ENCODE assay signal across 31 cellular contexts in genomic region chr4:70624226-70624793, GRCh38. TPM values are rescaled to one million over a fixed set of nuclear protein-coding genes. Genes with fewer than 3 reads are reported as not detected.
DNase-seq lines count a peak whose midpoint lies in the region; ATAC-seq, FAIRE-seq and TF ChIP-seq lines count a peak whose summit lies in the region.
"Had no signal": no experiment of that assay in that cellular context is flagged by ENCODE, and none has a peak within 500 bp of the region (broad histone marks: within the 10 kb centered on the region; RNA-seq: fewer than 3 reads in every experiment).

No MANE protein-coding gene starts in this region.

- H3K4me1 ChIP-seq in left lung, result no peaks in the 10 kb centered on the region
- H3K4me1 ChIP-seq: colonic mucosa, esophagus muscularis mucosa, right lobe of liver, transverse colon had no signal

- no peaks in the 10 kb centered on the region for H3K36me3 ChIP-seq in left lung
- H3K36me3 ChIP-seq: colonic mucosa, esophagus muscularis mucosa, right lobe of liver, transverse colon had no signal

- in situ Hi-C loops in Caki2 (cut with HindIII; ENCODE audit: low pct_unique_long_range_greater_than_20kb, low sequenced_read_pairs), result no loop called here

- peak; percentile 73 for ATAC-seq in activated CD8-positive, alpha-beta T cell treated with anti-CD3 and anti-CD28 coated beads, Interleukin-2, amount 10 ng/mL, durations not matched to agents 7 days and 5 days
- ATAC-seq in left lung (peak; percentile 34), GM18502 (IDR thresholded peaks at IDR 0.05; ENCODE audit: poor library complexity, unreplicated experiment) (no peak)
- ATAC-seq in stimulated activated naive B cell treated with anti-CD40 and anti-IgM and Interleukin-4, amounts not matched to agents 10 μg/mL and 1 μg/mL and 100 μg/mL, for 72 hours (replicated peaks), result no peak
- ATAC-seq: HepG2, right lobe of liver had no signal

- no peaks in the 10 kb centered on the region for H3K9me3 Mint-ChIP-seq in activated CD8-positive, alpha-beta T cell treated with anti-CD3 and anti-CD28 coated beads, Interleukin-2, amount 10 ng/mL, durations not matched to agents 7 days and 5 days (ENCODE audit: insufficient read depth)
- peaks cover 1 to 4% of the 10 kb centered on the region in 2 donors for H3K9me3 Mint-ChIP-seq in stimulated activated naive B cell treated with anti-CD40 and anti-IgM and Interleukin-4, amounts not matched to agents 10 μg/mL and 1 μg/mL and 100 μg/mL, for 72 hours
- H3K9me3 Mint-ChIP-seq: H9; T-helper 2 cell treated with Interferon-gamma antibody and Interleukin-4, amounts not matched to agents 5 μg/mL and 100 μg/mL, for 36 hours had no signal

- H3K27me3 Mint-ChIP-seq in activated CD8-positive, alpha-beta T cell treated with anti-CD3 and anti-CD28 coated beads, Interleukin-2, amount 10 ng/mL, durations not matched to agents 7 days and 5 days (ENCODE audit: low read depth), result peaks cover 3% of the 10 kb centered on the region
- no peaks in the 10 kb centered on the region for H3K27me3 Mint-ChIP-seq in stimulated activated naive B cell treated with anti-CD40 and anti-IgM and Interleukin-4, amounts not matched to agents 10 μg/mL and 1 μg/mL and 100 μg/mL, for 72 hours
- H3K27me3 Mint-ChIP-seq: CD4-positive, alpha-beta T cell had no signal

- H3K27ac Mint-ChIP-seq in activated CD8-positive, alpha-beta T cell treated with anti-CD3 and anti-CD28 coated beads, Interleukin-2, amount 10 ng/mL, durations not matched to agents 7 days and 5 days, result no peak overlapping the region
- no peak overlapping the region for H3K27ac Mint-ChIP-seq in stimulated activated naive B cell treated with anti-CD40 and anti-IgM and Interleukin-4, amounts not matched to agents 10 μg/mL and 1 μg/mL and 100 μg/mL, for 72 hours
- H3K27ac Mint-ChIP-seq: CD4-positive, alpha-beta T cell; H9; T-helper 2 cell treated with Interferon-gamma antibody and Interleukin-4, amounts not matched to agents 5 μg/mL and 100 μg/mL, for 36 hours had no signal

- POLR2A ChIA-PET in activated CD8-positive, alpha-beta T cell treated with anti-CD3 and anti-CD28 coated beads, Interleukin-2, amount 10 ng/mL, durations not matched to agents 7 days and 5 days (lab: Charles Lee), result no interaction called here

- peak; percentile 35 for DNase-seq in Caki2 (ENCODE audit: low read depth)
- DNase-seq in D721Med (ENCODE audit: insufficient read length, low spot score), result no peak
- DNase-seq in activated CD8-positive, alpha-beta T cell treated with anti-CD3 and anti-CD28 coated beads, Interleukin-2, amount 10 ng/mL, durations not matched to agents 7 days and 5 days, result no peak
- DNase-seq in left lung, result no peak
- no peak for DNase-seq in head of caudate nucleus
- no peak for DNase-seq in stimulated activated naive B cell treated with anti-CD40 and anti-IgM and Interleukin-4, amounts not matched to agents 10 μg/mL and 1 μg/mL and 100 μg/mL, for 72 hours
- DNase-seq: activated CD4-positive, alpha-beta T cell treated with anti-CD3 and anti-CD28 coated beads, Interleukin-2, amount 50 U/mL, for 1 hour; activated T-cell treated with anti-CD3 and anti-CD28 coated beads for 4 hours; amygdala; CD4-positive, alpha-beta T cell; colonic mucosa; DMS79; effector memory CD4-positive, alpha-beta T cell; H9; hypothalamus; NCI-H1105 treated with DMSO at 0.1 percent for 48 hours; NCI-H2081; PC-9; right lobe of liver; Right ventricle myocardium superior; transverse colon had no signal

- H3K4me3 Mint-ChIP-seq in activated CD8-positive, alpha-beta T cell treated with anti-CD3 and anti-CD28 coated beads, Interleukin-2, amount 10 ng/mL, durations not matched to agents 7 days and 5 days, result no peak overlapping the region
- no peak overlapping the region for H3K4me3 Mint-ChIP-seq in stimulated activated naive B cell treated with anti-CD40 and anti-IgM and Interleukin-4, amounts not matched to agents 10 μg/mL and 1 μg/mL and 100 μg/mL, for 72 hours
- H3K4me3 Mint-ChIP-seq: CD4-positive, alpha-beta T cell; H9; neural crest cell; T-helper 2 cell treated with Interferon-gamma antibody and Interleukin-4, amounts not matched to agents 5 μg/mL and 100 μg/mL, for 36 hours had no signal

- no peaks in the 10 kb centered on the region for H3K4me1 Mint-ChIP-seq in activated CD8-positive, alpha-beta T cell treated with anti-CD3 and anti-CD28 coated beads, Interleukin-2, amount 10 ng/mL, durations not matched to agents 7 days and 5 days (ENCODE audit: low read depth)
- peaks cover 0 to 2% of the 10 kb centered on the region in 2 donors for H3K4me1 Mint-ChIP-seq in stimulated activated naive B cell treated with anti-CD40 and anti-IgM and Interleukin-4, amounts not matched to agents 10 μg/mL and 1 μg/mL and 100 μg/mL, for 72 hours
- H3K4me1 Mint-ChIP-seq: H9, neural crest cell had no signal

- H3K9me3 ChIP-seq in left lung, result no peaks in the 10 kb centered on the region
- H3K9me3 ChIP-seq: colonic mucosa, esophagus muscularis mucosa, right lobe of liver, transverse colon had no signal

- CTCF ChIA-PET in activated CD8-positive, alpha-beta T cell treated with anti-CD3 and anti-CD28 coated beads, Interleukin-2, amount 10 ng/mL, durations not matched to agents 7 days and 5 days (lab: Charles Lee), result no interaction called here

- H3K27me3 ChIP-seq in left lung, result no peaks in the 10 kb centered on the region
- H3K27me3 ChIP-seq: colonic mucosa, esophagus muscularis mucosa, right lobe of liver, transverse colon had no signal

- H3K4me3 ChIP-seq in left lung, result no peak overlapping the region
- H3K4me3 ChIP-seq: colonic mucosa, esophagus muscularis mucosa, PC-9, right lobe of liver, transverse colon had no signal

- TF ChIP-seq CTCF in D721Med (IDR thresholded peaks at IDR 0.05; ENCODE audit: insufficient read depth, missing control alignments) (no peak), left lung (IDR thresholded peaks at IDR 0.05) (no peak)

- peak; percentile 16 for FAIRE-seq in D721Med (lab: Jason Lieb, UNC)
- FAIRE-seq: bronchial epithelial cell, frontal cortex, HepG2 had no signal

- no peak overlapping the region for H3K27ac ChIP-seq in left lung
- H3K27ac ChIP-seq: colonic mucosa, esophagus muscularis mucosa, HL-60, PC-9, right lobe of liver, transverse colon had no signal

- no peaks in the 10 kb centered on the region for H3K36me3 Mint-ChIP-seq in activated CD8-positive, alpha-beta T cell treated with anti-CD3 and anti-CD28 coated beads, Interleukin-2, amount 10 ng/mL, durations not matched to agents 7 days and 5 days (ENCODE audit: low read depth)
- H3K36me3 Mint-ChIP-seq in stimulated activated naive B cell treated with anti-CD40 and anti-IgM and Interleukin-4, amounts not matched to agents 10 μg/mL and 1 μg/mL and 100 μg/mL, for 72 hours, result peaks cover 0 to under 1% of the 10 kb centered on the region in 2 donors

- intact Hi-C loops in left lung (cut with DNase I) (no loop called here), head of caudate nucleus (cut with DNase I) (no loop called here)

RNA-seq across cellular contexts. Expression of gene ENAM, which starts 4.2 kb away (rescaled TPM):
- not detected in 2 replicates for total RNA-seq in Caki2 (2014; rRNA removed; shearing (Covaris generic); ENCODE audit: low replicate concordance)
- total RNA-seq in activated CD8-positive, alpha-beta T cell treated with anti-CD3 and anti-CD28 coated beads, Interleukin-2, amount 10 ng/mL, durations not matched to agents 7 days and 5 days, result not detected
- under 1 TPM; 0.24 to 0.73 TPM for total RNA-seq in left lung
- total RNA-seq: bronchial epithelial cell; CD4-positive, alpha-beta T cell; colonic mucosa; esophagus muscularis mucosa; H9; HepG2; mononuclear cell; NCI-H460; neural crest cell; PC-9; transverse colon had no signal

RNA-seq across cellular contexts. Expression of gene AMBN, which starts 32.3 kb away (rescaled TPM):
- not detected in 2 replicates for total RNA-seq in Caki2 (2014; rRNA removed; shearing (Covaris generic); ENCODE audit: low replicate concordance)
- not detected for total RNA-seq in activated CD8-positive, alpha-beta T cell treated with anti-CD3 and anti-CD28 coated beads, Interleukin-2, amount 10 ng/mL, durations not matched to agents 7 days and 5 days
- not detected for total RNA-seq in left lung
- total RNA-seq: bronchial epithelial cell; CD4-positive, alpha-beta T cell; colonic mucosa; esophagus muscularis mucosa; H9; HepG2; mononuclear cell; NCI-H460; neural crest cell; PC-9; right lobe of liver; Right ventricle myocardium superior; transverse colon had no signal

RNA-seq across cellular contexts. Expression of gene JCHAIN, which starts 42.0 kb away (rescaled TPM):
- not detected in 2 replicates for total RNA-seq in Caki2 (2014; rRNA removed; shearing (Covaris generic); ENCODE audit: low replicate concordance)
- not detected for total RNA-seq in activated CD8-positive, alpha-beta T cell treated with anti-CD3 and anti-CD28 coated beads, Interleukin-2, amount 10 ng/mL, durations not matched to agents 7 days and 5 days
- total RNA-seq in left lung, result 100 to 1,000 TPM in 1 of 2 donors, 10 to 100 TPM in 1; 92.6 to 184 TPM
- total RNA-seq: bronchial epithelial cell, H9, HepG2, NCI-H460, neural crest cell, PC-9 had no signal

Comparison
In these comparisons a context has a peak if more than half of its experiments do, and no peak if none do; other contexts are left out.
1. ATAC-seq: peak in activated CD8-positive, alpha-beta T cell treated with anti-CD3 and anti-CD28 coated beads, Interleukin-2, amount 10 ng/mL, durations not matched to agents 7 days and 5 days (single experiment) and left lung (single experiment); none in GM18502 (single experiment) and stimulated activated naive B cell treated with anti-CD40 and anti-IgM and Interleukin-4, amounts not matched to agents 10 μg/mL and 1 μg/mL and 100 μg/mL, for 72 hours (0 of 2).
2. RNA of gene JCHAIN, which starts 42.0 kb away (total RNA-seq): 92.6 to 184 TPM in left lung; not detected in activated CD8-positive, alpha-beta T cell treated with anti-CD3 and anti-CD28 coated beads, Interleukin-2, amount 10 ng/mL, durations not matched to agents 7 days and 5 days and not detected in Caki2; every median in the first group is over 10 times any median in the second.